10 cellular contexts compared by ENCODE assay signal in genomic region chr3:44104668-44105321, GRCh38.
DNase-seq lines count a peak whose midpoint lies in the region; ATAC-seq and TF ChIP-seq lines count a peak whose summit lies in the region.
"Had no signal": no experiment of that assay in that cellular context is flagged by ENCODE, and none has a peak within 500 bp of the region (broad histone marks: within the 10 kb centered on the region; RNA-seq: fewer than 3 reads in every experiment).

No MANE protein-coding gene starts in this region.

- no peaks in the 10 kb centered on the region for H3K36me3 Mint-ChIP-seq in stimulated activated memory B cell treated with anti-CD40 and anti-IgM and Interleukin-4, amounts not matched to agents 10 μg/mL and 1 μg/mL and 100 μg/mL, for 72 hours

- H3K36me3 ChIP-seq in BE2C: no peaks in the 10 kb centered on the region
- H3K36me3 ChIP-seq: BLaER1 treated with 17β-estradiol and CSF1 and Interleukin-3, amounts not matched to agents 10 nM and 100 nM; right lobe of liver had no signal

- H3K4me3 ChIP-seq in fibroblast of the aortic adventitia (ENCODE audit: low read depth, low read length) (no peak overlapping the region), BE2C (ENCODE audit: low read depth, low read length) (no peak overlapping the region)
- H3K4me3 ChIP-seq: BLaER1 treated with 17β-estradiol and CSF1 and Interleukin-3, amounts not matched to agents 10 nM and 100 nM; right lobe of liver had no signal

- no peaks in the 10 kb centered on the region for H3K27me3 ChIP-seq in BE2C
- H3K27me3 ChIP-seq: BLaER1 treated with 17β-estradiol and CSF1 and Interleukin-3, amounts not matched to agents 10 nM and 100 nM; right lobe of liver had no signal

- H3K9me3 Mint-ChIP-seq in stimulated activated memory B cell treated with anti-CD40 and anti-IgM and Interleukin-4, amounts not matched to agents 10 μg/mL and 1 μg/mL and 100 μg/mL, for 72 hours: no peaks in the 10 kb centered on the region

- intact Hi-C loops in posterior cingulate gyrus (cut with DNase I): no loop called here

- peak; percentile 66 for DNase-seq in activated effector memory CD4-positive, alpha-beta T cell treated with anti-CD3 and anti-CD28 coated beads, Interleukin-2, amount 50 U/mL, for 16 hours
- no peak for DNase-seq in activated effector memory CD4-positive, alpha-beta T cell treated with Interleukin-2 at 50 U/mL for 16 hours
- peak; percentile 77 for DNase-seq in SKM-1 treated with dmso at 0.1 percent for 144 hours (lab: John Stamatoyannopoulos, UW; ENCODE audit: unreplicated experiment)
- peak; percentile 45 for DNase-seq in fibroblast of the aortic adventitia (ENCODE audit: low read depth)
- no peak for DNase-seq in posterior cingulate gyrus
- no peak for DNase-seq in BE2C
- DNase-seq: right lobe of liver had no signal

- H3K27me3 Mint-ChIP-seq in stimulated activated memory B cell treated with anti-CD40 and anti-IgM and Interleukin-4, amounts not matched to agents 10 μg/mL and 1 μg/mL and 100 μg/mL, for 72 hours: no peaks in the 10 kb centered on the region

- H3K4me1 Mint-ChIP-seq in stimulated activated memory B cell treated with anti-CD40 and anti-IgM and Interleukin-4, amounts not matched to agents 10 μg/mL and 1 μg/mL and 100 μg/mL, for 72 hours: peaks cover 20% of the 10 kb centered on the region

- TF ChIP-seq CTCF in fibroblast of the aortic adventitia (IDR thresholded peaks at IDR 0.05; ENCODE audit: insufficient read depth, low read length) (no peak), BE2C (IDR thresholded peaks at IDR 0.05; ENCODE audit: low read depth, low read length) (no peak)

- no peaks in the 10 kb centered on the region for H3K9me3 ChIP-seq in BE2C
- H3K9me3 ChIP-seq: BLaER1 treated with 17β-estradiol and CSF1 and Interleukin-3, amounts not matched to agents 10 nM and 100 nM; right lobe of liver had no signal

- H3K4me3 Mint-ChIP-seq in stimulated activated memory B cell treated with anti-CD40 and anti-IgM and Interleukin-4, amounts not matched to agents 10 μg/mL and 1 μg/mL and 100 μg/mL, for 72 hours: no peak overlapping the region

- H3K4me1 ChIP-seq in BE2C: no peaks in the 10 kb centered on the region
- H3K4me1 ChIP-seq: BLaER1 treated with 17β-estradiol and CSF1 and Interleukin-3, amounts not matched to agents 10 nM and 100 nM; right lobe of liver had no signal

- ATAC-seq in HG03064 (IDR thresholded peaks at IDR 0.05; ENCODE audit: low read depth, unreplicated experiment): peak; percentile 81
- peak; percentile 98 for ATAC-seq in stimulated activated memory B cell treated with anti-CD40 and anti-IgM and Interleukin-4, amounts not matched to agents 10 μg/mL and 1 μg/mL and 100 μg/mL, for 72 hours

- H3K27ac Mint-ChIP-seq in stimulated activated memory B cell treated with anti-CD40 and anti-IgM and Interleukin-4, amounts not matched to agents 10 μg/mL and 1 μg/mL and 100 μg/mL, for 72 hours: peak overlapping the region; percentile 61

Comparison
In these comparisons a context has a peak if more than half of its experiments do, and no peak if none do; other contexts are left out.
1. DNase-seq: peak in activated effector memory CD4-positive, alpha-beta T cell treated with anti-CD3 and anti-CD28 coated beads, Interleukin-2, amount 50 U/mL, for 16 hours (single experiment), SKM-1 treated with dmso at 0.1 percent for 144 hours (single experiment) and fibroblast of the aortic adventitia (single experiment); none in activated effector memory CD4-positive, alpha-beta T cell treated with Interleukin-2 at 50 U/mL for 16 hours (single experiment), posterior cingulate gyrus (0 of 10) and BE2C (single experiment).